ENCODE assay signal across 8 cellular contexts in the genomic region with DNA sequence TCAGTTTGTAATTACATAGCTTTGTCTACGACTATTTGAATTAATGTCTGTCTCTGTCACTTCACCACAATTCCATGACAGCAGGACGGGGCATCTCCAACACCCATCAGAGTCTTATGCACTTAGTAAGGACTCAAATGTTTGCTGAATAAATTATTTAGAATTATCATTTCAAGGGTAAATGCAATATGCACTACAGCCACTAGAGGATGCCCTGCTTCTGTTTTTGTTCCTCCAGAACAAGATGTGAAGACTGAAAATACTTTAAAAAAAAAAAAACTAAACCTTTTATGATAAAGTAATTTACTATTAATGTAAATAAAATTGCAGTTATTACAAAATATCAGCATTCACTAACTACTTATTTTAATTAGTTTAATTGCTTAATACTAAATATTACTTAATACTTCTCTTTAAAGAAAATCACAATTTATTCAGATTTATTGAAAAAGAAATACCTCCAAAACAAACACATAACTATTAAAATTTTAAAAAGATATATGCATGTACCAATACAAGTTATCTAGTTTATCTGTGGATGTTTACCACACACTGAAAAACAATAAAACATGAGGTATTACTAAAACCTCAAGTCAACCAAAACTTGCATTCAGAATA. TPM values are rescaled to one million over a fixed set of nuclear protein-coding genes. Genes with fewer than 3 reads are reported as not detected.
DNase-seq lines count a peak whose midpoint lies in the region; ATAC-seq and TF ChIP-seq lines count a peak whose summit lies in the region.

No MANE protein-coding gene starts in this region.

- H3K4me3 ChIP-seq in HL-60 (replicated peaks; ENCODE audit: insufficient read depth, low read length) = no peak overlapping the region
- H3K4me3 ChIP-seq in Panc1 (ENCODE audit: low read depth in 2 of 2, low read length in 2 of 2) = no peak overlapping the region
- H3K4me3 ChIP-seq in brain microvascular endothelial cell (ENCODE audit: low read depth, low read length) = no peak overlapping the region
- H3K4me3 ChIP-seq in liver (ENCODE audit: low read depth in 1 of 3, low read length in 3 of 3) = no peak overlapping the region
- H3K4me3 ChIP-seq in suprapubic skin = no peak overlapping the region

- CTCF ChIA-PET in Panc1 (lab: Charles Lee) = interaction anchor here (0.6 to 0.7 kb wide), 2 partner anchors 141 to 220 kb away, joined by 3 to 4 read pairs; no protein-coding TSS in a partner anchor

- no peak for TF ChIP-seq POLR2A in suprapubic skin (IDR thresholded peaks at IDR 0.05)

- 6% methylated on average over 2 of the region's 2 CpGs for WGBS in liver
- 6% methylated on average over 2 of the region's 2 CpGs for WGBS in suprapubic skin

- peaks cover 9% of the 10 kb centered on the region; the same call in 1 of the 2 replicates for H3K4me1 ChIP-seq in Panc1 (ENCODE audit: control insufficient read depth, insufficient read depth, low read length)
- peaks cover 3 to 18% (median 16%) of the 10 kb centered on the region in 4 donors for H3K4me1 ChIP-seq in liver (ENCODE audit: control insufficient read depth in 4 of 4, insufficient read depth in 4 of 4, low read length in 3 of 4)
- H3K4me1 ChIP-seq in suprapubic skin = peaks cover 28% of the 10 kb centered on the region

- no TSS peak for BruUV-seq in Panc1 (replicated peaks; lab: Mats Ljungman, UMichigan)

- H3K9me3 ChIP-seq in Panc1 (ENCODE audit: control insufficient read depth, insufficient read depth, low read depth, low read length) (no peaks in the 10 kb centered on the region), liver (ENCODE audit: control insufficient read depth in 4 of 4, low read length in 3 of 4) (no peaks in the 10 kb centered on the region), suprapubic skin (no peaks in the 10 kb centered on the region)

- H3K27ac ChIP-seq in HL-60 (replicated peaks) (no peak overlapping the region), Panc1 (ENCODE audit: low read length) (no peak overlapping the region), brain microvascular endothelial cell (no peak overlapping the region), liver (ENCODE audit: low read depth in 1 of 2, low read length in 2 of 2) (no peak overlapping the region), suprapubic skin (no peak overlapping the region)

- in situ Hi-C loops in Panc1 (cut with HindIII; ENCODE audit: low pct_unique_long_range_greater_than_20kb, low sequenced_read_pairs) = no loop called here
- in situ Hi-C loops in brain microvascular endothelial cell (cut with HindIII; ENCODE audit: low pct_ligation_motif_present, low sequenced_read_pairs) = no loop called here

- POLR2A ChIA-PET in Panc1 (lab: Charles Lee) = no interaction called here

- TF ChIP-seq EP300 in suprapubic skin (IDR thresholded peaks at IDR 0.05) = no peak

- no peak overlapping the region for H3K9ac ChIP-seq in liver (ENCODE audit: low read depth in 1 of 2, low read length in 2 of 2)

- peak; percentile 91 for TF ChIP-seq RAD21 in liver (IDR thresholded peaks at IDR 0.05)

- peaks cover 6% of the 10 kb centered on the region for H3K36me3 ChIP-seq in Panc1 (ENCODE audit: control insufficient read depth, insufficient read depth, low read length)
- H3K36me3 ChIP-seq in brain microvascular endothelial cell (replicated peaks) = no peaks in the 10 kb centered on the region
- no peaks in the 10 kb centered on the region for H3K36me3 ChIP-seq in liver (ENCODE audit: control insufficient read depth in 4 of 4, insufficient read depth in 3 of 4, low read depth in 1 of 4, low read length in 3 of 4)
- no peaks in the 10 kb centered on the region for H3K36me3 ChIP-seq in suprapubic skin

- peak; percentile 99 for TF ChIP-seq CTCF in HL-60 (IDR thresholded peaks at IDR 0.05; ENCODE audit: insufficient read depth, low read length)
- peak; percentile 81; the same call in 1 of the 2 replicates for TF ChIP-seq CTCF in Panc1 (IDR thresholded peaks at IDR 0.05)
- peak; percentile 83 for TF ChIP-seq CTCF in brain microvascular endothelial cell (IDR thresholded peaks at IDR 0.05; ENCODE audit: low read depth, low read length, missing control alignments)
- peak; percentile 97 for TF ChIP-seq CTCF in liver (IDR thresholded peaks at IDR 0.05; ENCODE audit: low read depth, low read length, missing input control)
- peak; percentile 92 to 97 for TF ChIP-seq CTCF in suprapubic skin (IDR thresholded peaks at IDR 0.05)

- intact Hi-C loops in Panc1 (cut with micrococcal nuclease; ENCODE audit: unreplicated experiment) = loop anchor here (2.0 to 5.0 kb wide), 2 partner anchors 65 to 399 kb away; no protein-coding TSS in a partner anchor

- ATAC-seq in Panc1 (no peak), HG02981 (IDR thresholded peaks at IDR 0.05; ENCODE audit: unreplicated experiment) (no peak), GM18498 (IDR thresholded peaks at IDR 0.05; ENCODE audit: unreplicated experiment) (no peak)

- no peaks in the 10 kb centered on the region for H3K27me3 ChIP-seq in HL-60 (ENCODE audit: insufficient read depth, poor library complexity, severe bottlenecking)
- H3K27me3 ChIP-seq in Panc1 (ENCODE audit: control insufficient read depth, insufficient read depth, low read length) = no peaks in the 10 kb centered on the region
- H3K27me3 ChIP-seq in brain microvascular endothelial cell (replicated peaks) = no peaks in the 10 kb centered on the region
- H3K27me3 ChIP-seq in liver (ENCODE audit: control insufficient read depth in 4 of 4, insufficient read depth in 4 of 4, low read length in 3 of 4) = no peaks in the 10 kb centered on the region
- no peaks in the 10 kb centered on the region for H3K27me3 ChIP-seq in suprapubic skin

- DNase-seq in DMS53 (lab: John Stamatoyannopoulos, UW) (peak; percentile 87), HL-60 (ENCODE audit: low read depth in 1 of 2, low spot score in 1 of 2) (peak in 1 of 2 experiments; percentile 51), Panc1 (ENCODE audit: low read depth, low spot score) (peak; percentile 57), brain microvascular endothelial cell (peak; percentile 43), suprapubic skin (ENCODE audit: low spot score in 2 of 2) (no peak)

TF ChIP-seq in liver, 16 proteins besides CTCF, POLR2A, EP300 and RAD21 (continues in another document):
- TF ChIP-seq GABPA (IDR thresholded peaks at IDR 0.05 in 1 of 2, conservative IDR thresholded peaks at IDR 0.05 in 1 of 2) (no peak), HNF4A (conservative IDR thresholded peaks at IDR 0.05) (no peak), SP1 (IDR thresholded peaks at IDR 0.05) (no peak), TAF1 (conservative IDR thresholded peaks at IDR 0.05) (no peak), EGR1 (IDR thresholded peaks at IDR 0.05; ENCODE audit: low read depth in 2 of 2) (no peak), JUND (IDR thresholded peaks at IDR 0.05) (no peak), FOXA1 (IDR thresholded peaks at IDR 0.05) (no peak), YY1 (IDR thresholded peaks at IDR 0.05) (no peak), HNF4G (IDR thresholded peaks at IDR 0.05) (no peak)
- TF ChIP-seq, protein P1, sequence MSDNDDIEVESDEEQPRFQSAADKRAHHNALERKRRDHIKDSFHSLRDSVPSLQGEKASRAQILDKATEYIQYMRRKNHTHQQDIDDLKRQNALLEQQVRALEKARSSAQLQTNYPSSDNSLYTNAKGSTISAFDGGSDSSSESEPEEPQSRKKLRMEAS (IDR thresholded peaks at IDR 0.05) = no peak
- TF ChIP-seq, protein P2, sequence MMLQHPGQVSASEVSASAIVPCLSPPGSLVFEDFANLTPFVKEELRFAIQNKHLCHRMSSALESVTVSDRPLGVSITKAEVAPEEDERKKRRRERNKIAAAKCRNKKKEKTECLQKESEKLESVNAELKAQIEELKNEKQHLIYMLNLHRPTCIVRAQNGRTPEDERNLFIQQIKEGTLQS (IDR thresholded peaks at IDR 0.05) = no peak
- TF ChIP-seq, protein P3, sequence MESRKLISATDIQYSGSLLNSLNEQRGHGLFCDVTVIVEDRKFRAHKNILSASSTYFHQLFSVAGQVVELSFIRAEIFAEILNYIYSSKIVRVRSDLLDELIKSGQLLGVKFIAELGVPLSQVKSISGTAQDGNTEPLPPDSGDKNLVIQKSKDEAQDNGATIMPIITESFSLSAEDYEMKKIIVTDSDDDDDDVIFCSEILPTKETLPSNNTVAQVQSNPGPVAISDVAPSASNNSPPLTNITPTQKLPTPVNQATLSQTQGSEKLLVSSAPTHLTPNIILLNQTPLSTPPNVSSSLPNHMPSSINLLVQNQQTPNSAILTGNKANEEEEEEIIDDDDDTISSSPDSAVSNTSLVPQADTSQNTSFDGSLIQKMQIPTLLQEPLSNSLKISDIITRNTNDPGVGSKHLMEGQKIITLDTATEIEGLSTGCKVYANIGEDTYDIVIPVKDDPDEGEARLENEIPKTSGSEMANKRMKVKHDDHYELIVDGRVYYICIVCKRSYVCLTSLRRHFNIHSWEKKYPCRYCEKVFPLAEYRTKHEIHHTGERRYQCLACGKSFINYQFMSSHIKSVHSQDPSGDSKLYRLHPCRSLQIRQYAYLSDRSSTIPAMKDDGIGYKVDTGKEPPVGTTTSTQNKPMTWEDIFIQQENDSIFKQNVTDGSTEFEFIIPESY (IDR thresholded peaks at IDR 0.05) = no peak

RNA-seq across cellular contexts. Expression of a gene that starts 3.2 kb away (rescaled TPM):
- total RNA-seq in Panc1 (2021; ENCODE audit: unreplicated experiment) (21.4 TPM), liver (10 to 100 TPM; 19.2 to 20.6 TPM), suprapubic skin (10 to 100 TPM; 28.7 to 72.4 (median 36.8) TPM)
- 9.5 TPM for polyA plus RNA-seq in Panc1 (2012; ENCODE audit: insufficient read length)
- polyA plus RNA-seq in liver = 1 to 10 TPM; 5.1 to 5.9 TPM

RNA-seq across cellular contexts. Expression of a gene that starts 3.4 kb away (rescaled TPM):
- 19.5 TPM for total RNA-seq in Panc1 (2021; ENCODE audit: unreplicated experiment)
- polyA plus RNA-seq in Panc1 (2012; ENCODE audit: insufficient read length) = 8.3 TPM
- 10 to 100 TPM; 17.5 to 21.7 TPM for total RNA-seq in liver
- 1 to 10 TPM; 4.3 to 4.6 TPM for polyA plus RNA-seq in liver
- total RNA-seq in suprapubic skin = 100 to 1,000 TPM in 1 of 4 donors, 10 to 100 TPM in 3; 54.2 to 108 (median 61.9) TPM

Comparison
In these comparisons a context has a peak if more than half of its experiments do, and no peak if none do; other contexts are left out.
1. DNase-seq: peak in DMS53 (single experiment), Panc1 (single experiment) and brain microvascular endothelial cell (single experiment); none in suprapubic skin (0 of 2).
2. Peak in every context shown above with its lines, with median percentiles within 50 percentile points of each other: CTCF ChIP-seq.